Comparison of ENCODE assay signal across 29 cellular contexts in genomic region chr20:58722877-58723627, GRCh38. TPM values are rescaled to one million over a fixed set of nuclear protein-coding genes. Genes with fewer than 3 reads are reported as not detected.
A peak's percentile ranks its signal among the peaks of the same experiment; 100 is the strongest.
DNase-seq lines count a peak whose midpoint lies in the region; ATAC-seq and TF ChIP-seq lines count a peak whose summit lies in the region.
"Had no signal": no experiment of that assay in that cellular context is flagged by ENCODE, and none has a peak within 500 bp of the region (broad histone marks: within the 10 kb centered on the region; RNA-seq: fewer than 3 reads in every experiment).

No MANE protein-coding gene starts in this region.

- TF ChIP-seq EP300 in stomach (IDR thresholded peaks at IDR 0.05) = no peak

- no peak for TF ChIP-seq CTCF in stomach (IDR thresholded peaks at IDR 0.05)

- no peaks in the 10 kb centered on the region for H3K36me3 ChIP-seq in stomach
- H3K36me3 ChIP-seq: BLaER1 treated with 17β-estradiol and CSF1 and Interleukin-3, amounts not matched to agents 10 nM and 100 nM; left ventricle myocardium inferior; MG63 had no signal

- no peaks in the 10 kb centered on the region for H3K4me1 ChIP-seq in stomach
- H3K4me1 ChIP-seq: left ventricle myocardium inferior, testis had no signal

- peaks cover 0 to 44% (median 9%) of the 10 kb centered on the region in 3 donors for H3K27me3 ChIP-seq in stomach
- H3K27me3 ChIP-seq: BLaER1 treated with 17β-estradiol and CSF1 and Interleukin-3, amounts not matched to agents 10 nM and 100 nM; testis had no signal

- intact Hi-C loops in sciatic nerve (cut with DNase I) (no loop called here), stomach (cut with DNase I; ENCODE audit: low total_unique reads) (no loop called here)

- no peak for ATAC-seq in sciatic nerve
- ATAC-seq in HG03354 (IDR thresholded peaks at IDR 0.05; ENCODE audit: poor library complexity, severe bottlenecking, unreplicated experiment) = no peak
- ATAC-seq in GM21528 (IDR thresholded peaks at IDR 0.05; ENCODE audit: low FRiP score, unreplicated experiment) = no peak
- ATAC-seq: activated T-helper 17 cell treated with anti-CD3 and anti-CD28 coated beads, Interleukin-2, amount 50 U/mL, for 72 hours; GM12878; T-helper 17 cell had no signal

- H3K27ac ChIP-seq in stomach = no peak overlapping the region
- H3K27ac ChIP-seq: BLaER1 treated with 17β-estradiol and CSF1 and Interleukin-3, amounts not matched to agents 10 nM and 100 nM; HL-60; KMS-11; left ventricle myocardium inferior; PC-9; testis had no signal

- no peak for TF ChIP-seq POLR2A in stomach (IDR thresholded peaks at IDR 0.05)

- H3K9me3 ChIP-seq in stomach = peaks cover 0 to 6% (median 0%) of the 10 kb centered on the region in 4 donors
- H3K9me3 ChIP-seq: MG63, SK-N-SH, testis had no signal

- DNase-seq in AG20443 (ENCODE audit: low spot score) (peak; percentile 6), D341Med (ENCODE audit: low spot score) (peak; percentile 8), iPS-NIHi7 (ENCODE audit: extremely low spot score) (peak; percentile 8), sciatic nerve (ENCODE audit: low spot score) (peak; percentile 35), stomach (no peak)
- DNase-seq: activated CD4-positive, alpha-beta T cell treated with anti-CD3 and anti-CD28 coated beads, Interleukin-2, amount 50 U/mL, for 4 hours; activated CD4-positive, CD25-positive, alpha-beta regulatory T cell; DMS153; effector CD8-positive, alpha-beta T cell; left ventricle myocardium inferior; MG63; NCI-H1105 treated with DMSO at 0.1 percent for 48 hours; NCI-H1930; NCI-H526 treated with DMSO at 0.1 percent for 48 hours; nucleus accumbens; PC-9; SK-N-SH; small intestine; stimulated activated CD4-positive, alpha-beta T cell treated with anti-CD3 and anti-CD28 coated beads, Interleukin-1b, Interleukin-23, amount 100 ng/mL, for 48 hours; stimulated activated naive CD4-positive, alpha-beta T cell treated with Interleukin-2 at 50 U/mL for 16 hours; T-helper 17 cell; testis had no signal

- no peak overlapping the region for H3K4me3 ChIP-seq in stomach
- H3K4me3 ChIP-seq: BLaER1 treated with 17β-estradiol and CSF1 and Interleukin-3, amounts not matched to agents 10 nM and 100 nM; GM12878; left ventricle myocardium inferior; MG63; PC-9; testis had no signal

- WGBS in stomach, 5 donors = 69 to 85% (median 71%) methylated on average over 9 of the region's 9 CpGs

RNA-seq across cellular contexts. Expression of gene NPEPL1, which starts 30.5 kb away (rescaled TPM):
- total RNA-seq in sciatic nerve (47.5 TPM), stomach (100 to 1,000 TPM in 2 of 5 donors, 10 to 100 TPM in 3; 29.7 to 134 (median 60.7) TPM)
- 10 to 100 TPM; 15.3 to 36.2 (median 27.8) TPM for polyA plus RNA-seq in stomach
